ENCODE assay signal across 14 cellular contexts in the genomic region with DNA sequence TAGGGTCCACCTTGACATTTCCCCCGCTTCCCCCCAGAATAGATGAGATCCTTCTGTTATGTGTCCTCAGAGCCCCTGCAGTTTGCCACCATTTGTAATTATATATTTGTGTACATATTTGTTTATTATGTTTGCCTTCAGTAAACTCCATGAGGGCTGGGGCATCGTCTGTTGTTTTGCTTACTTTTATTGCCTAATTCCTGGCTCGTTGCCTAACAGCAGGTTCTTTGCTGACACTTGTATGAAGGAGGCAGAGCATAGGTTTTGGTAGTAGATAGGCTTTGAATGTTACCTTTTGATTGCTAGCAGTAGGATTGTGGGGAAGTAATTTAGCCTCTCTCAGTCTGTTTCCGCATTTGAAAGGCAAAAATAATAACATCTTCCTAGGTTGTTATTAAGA. TPM values are rescaled to one million over a fixed set of nuclear protein-coding genes. Genes with fewer than 3 reads are reported as not detected.
DNase-seq lines count a peak whose midpoint lies in the region; ATAC-seq and TF ChIP-seq lines count a peak whose summit lies in the region.
"Had no signal": no experiment of that assay in that cellular context is flagged by ENCODE, and none has a peak within 500 bp of the region (broad histone marks: within the 10 kb centered on the region; RNA-seq: fewer than 3 reads in every experiment).

No MANE protein-coding gene starts in this region.

- TF ChIP-seq POLR2A in right lobe of liver (IDR thresholded peaks at IDR 0.05) = no peak

- no peaks in the 10 kb centered on the region for H3K9me3 ChIP-seq in DOHH2 (ENCODE audit: control insufficient read depth, insufficient read depth, low read length)
- no peaks in the 10 kb centered on the region for H3K9me3 ChIP-seq in right lobe of liver
- H3K9me3 ChIP-seq: esophagus muscularis mucosa had no signal

- H3K4me1 ChIP-seq in DOHH2 (ENCODE audit: control insufficient read depth, low read length) = peaks cover 15% of the 10 kb centered on the region
- H3K4me1 ChIP-seq in right lobe of liver = peaks cover 0 to 9% (median 0%) of the 10 kb centered on the region in 4 donors

- H3K79me2 ChIP-seq in DOHH2 (ENCODE audit: control insufficient read depth, low read length) = peaks cover 94% of the 10 kb centered on the region

- H3K27ac ChIP-seq in DOHH2 (ENCODE audit: low read depth, low read length) (no peak overlapping the region), right lobe of liver (no peak overlapping the region), substantia nigra (ENCODE audit: low read depth, low read length, poor library complexity, severe bottlenecking) (no peak overlapping the region)
- H3K27ac ChIP-seq: esophagus muscularis mucosa had no signal

- H3K4me3 ChIP-seq in DOHH2 (ENCODE audit: low read length) = no peak overlapping the region
- peak overlapping the region in 2 of 3 donors; percentile 15 to 32 for H3K4me3 ChIP-seq in right lobe of liver
- H3K4me3 ChIP-seq: esophagus muscularis mucosa had no signal

- H3F3A ChIP-seq in DOHH2 (ENCODE audit: control insufficient read depth, insufficient read depth) = no peaks in the 10 kb centered on the region

- peaks cover 4% of the 10 kb centered on the region for H4K20me1 ChIP-seq in DOHH2 (ENCODE audit: control insufficient read depth, insufficient read depth, low read depth, low read length)

- DNase-seq in NCI-H1930 (lab: John Stamatoyannopoulos, UW) (peak; percentile 7 to 60), SHP77 treated with DMSO at 0.1 percent for 48 hours (lab: John Stamatoyannopoulos, UW) (peak; percentile 21), right lobe of liver (peak in 1 of 3 donors; percentile 65), substantia nigra (lab: John Stamatoyannopoulos, UW) (no peak), NCI-H524 treated with DMSO at 0.1 percent for 48 hours (lab: John Stamatoyannopoulos, UW) (no peak)
- DNase-seq: activated CD4-positive, alpha-beta T cell treated with anti-CD3 and anti-CD28 coated beads, Interleukin-2, amount 50 U/mL, for 1 hour; activated gamma-delta T cell; CD4-positive, alpha-beta T cell; central memory CD4-positive, alpha-beta T cell; PC-3; T-helper 2 cell had no signal

- peak overlapping the region; percentile 39 for H3K4me2 ChIP-seq in DOHH2 (ENCODE audit: low read length)

- H3K9me2 ChIP-seq in DOHH2 (replicated peaks; ENCODE audit: control insufficient read depth, low read length) = no peaks in the 10 kb centered on the region

- intact Hi-C loops in right lobe of liver (cut with DNase I) = no loop called here

- peaks cover 10% of the 10 kb centered on the region for H3K36me3 ChIP-seq in DOHH2 (ENCODE audit: control insufficient read depth, low read length)
- H3K36me3 ChIP-seq in right lobe of liver = no peaks in the 10 kb centered on the region
- H3K36me3 ChIP-seq: esophagus muscularis mucosa had no signal

- 35% methylated on average over 4 of the region's 4 CpGs for WGBS in right lobe of liver (ENCODE audit: insufficient coverage, low coverage, low lambda C conversion rate, missing lambda C conversion rate)

- ATAC-seq in right lobe of liver = peak; percentile 87 to 97 (median 95)
- ATAC-seq in HG03342 (IDR thresholded peaks at IDR 0.05; ENCODE audit: unreplicated experiment) = no peak
- ATAC-seq: PC-3 had no signal

- TF ChIP-seq CTCF in DOHH2 (IDR thresholded peaks at IDR 0.05; ENCODE audit: low read depth, low read length, poor library complexity, severe bottlenecking) = no peak
- TF ChIP-seq CTCF in right lobe of liver (IDR thresholded peaks at IDR 0.05) = no peak

- H3K27me3 ChIP-seq in DOHH2 (ENCODE audit: control insufficient read depth, low read length) (no peaks in the 10 kb centered on the region), right lobe of liver (no peaks in the 10 kb centered on the region)
- H3K27me3 ChIP-seq: esophagus muscularis mucosa had no signal

RNA-seq across cellular contexts. Expression of a gene that starts 9.9 kb away (rescaled TPM):
- 10 to 100 TPM in 4 of 6 experiments, 1 to 10 TPM in 2; 9.4 to 20.5 (median 13.1) TPM for total RNA-seq in right lobe of liver

Comparison
In these comparisons a context has a peak if more than half of its experiments do, and no peak if none do; other contexts are left out.
1. DNase-seq: peak in NCI-H1930 (2 of 2) and SHP77 treated with DMSO at 0.1 percent for 48 hours (single experiment); none in substantia nigra (0 of 49) and NCI-H524 treated with DMSO at 0.1 percent for 48 hours (single experiment).